8 cellular contexts compared by ENCODE assay signal in the genomic region with DNA sequence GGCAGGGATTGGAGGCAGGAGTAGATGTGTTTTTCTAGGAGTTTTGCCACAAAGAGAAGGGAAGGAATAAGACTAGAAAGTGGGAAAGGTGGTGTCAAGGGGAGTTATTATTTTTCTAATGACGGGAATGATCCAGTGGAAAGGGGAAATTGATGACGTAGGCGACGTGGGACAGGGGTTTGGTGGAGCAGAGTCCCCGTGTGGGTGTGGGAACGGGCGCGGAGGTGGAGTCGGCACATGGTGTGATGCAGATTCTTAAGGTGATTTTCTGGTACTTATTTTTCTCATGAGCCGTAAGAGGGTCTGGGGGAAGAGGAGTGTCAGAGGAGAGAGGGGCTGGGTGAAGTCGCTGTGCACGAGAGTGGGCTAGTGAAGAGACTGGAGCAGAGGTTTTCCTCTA.
"Had no signal": no experiment of that assay in that cellular context is flagged by ENCODE, and none has a peak within 500 bp of the region (broad histone marks: within the 10 kb centered on the region; RNA-seq: fewer than 3 reads in every experiment).

No MANE protein-coding gene starts in this region.

- FAIRE-seq: G401.6, GM12878, GM12891, GM12892, GM18507, GM19239 had no signal

- H3K4me3 ChIP-seq: GM12878 had no signal

- DNase-seq: GDM1, GF-D8 had no signal
